In the genomic region with DNA sequence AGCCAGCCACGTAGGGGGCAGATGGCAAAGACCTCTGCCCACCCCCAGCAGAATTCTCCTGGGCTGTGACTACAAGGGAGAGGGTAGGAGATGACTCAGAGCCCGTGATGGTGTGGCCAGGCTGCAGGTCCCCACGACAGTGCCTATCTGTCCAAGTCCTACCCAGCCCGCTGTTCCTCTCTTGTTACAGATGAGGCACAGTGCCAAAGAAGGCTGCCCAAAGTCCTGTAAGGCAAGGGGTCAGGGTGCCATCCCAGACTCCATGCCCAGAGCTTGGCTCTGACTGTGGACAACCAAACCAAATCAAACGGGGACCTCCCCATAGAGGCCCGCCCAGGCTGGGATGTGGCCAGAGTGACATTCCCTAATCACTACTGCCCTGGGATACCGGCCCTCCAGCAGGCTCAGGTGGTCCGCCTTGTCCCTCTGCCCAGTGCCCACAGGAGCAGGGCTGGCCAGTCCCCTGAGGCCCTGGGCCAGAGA, we compare ENCODE assay signal across 9 cellular contexts. TPM values are rescaled to one million over a fixed set of nuclear protein-coding genes. Genes with fewer than 3 reads are reported as not detected.
DNase-seq lines count a peak whose midpoint lies in the region; ATAC-seq lines count a peak whose summit lies in the region.
"Had no signal": no experiment of that assay in that cellular context is flagged by ENCODE, and none has a peak within 500 bp of the region (broad histone marks: within the 10 kb centered on the region; RNA-seq: fewer than 3 reads in every experiment).

No MANE protein-coding gene starts in this region.

- ATAC-seq in GM18511 (IDR thresholded peaks at IDR 0.05; ENCODE audit: unreplicated experiment): peak; percentile 31
- peak; percentile 10 to 50 for ATAC-seq in right cardiac atrium
- no peak for ATAC-seq in HG03354 (IDR thresholded peaks at IDR 0.05; ENCODE audit: poor library complexity, severe bottlenecking, unreplicated experiment)

- no peaks in the 10 kb centered on the region for H3K9me3 Mint-ChIP-seq in activated T-helper 1 cell treated with anti-CD3 and anti-CD28 coated beads, Interleukin-12 subunit alpha, Interleukin-12 subunit beta, Interleukin-2, Interleukin-4 antibody, amounts not matched to agents 30 ng/mL and 10 ng/mL and 1 ng/mL, durations not matched to agents 14 hours and 24 hours and 36 hours

- H3K27me3 Mint-ChIP-seq in activated T-helper 1 cell treated with anti-CD3 and anti-CD28 coated beads, Interleukin-12 subunit alpha, Interleukin-12 subunit beta, Interleukin-2, Interleukin-4 antibody, amounts not matched to agents 30 ng/mL and 10 ng/mL and 1 ng/mL, durations not matched to agents 14 hours and 24 hours and 36 hours (ENCODE audit: insufficient read depth): peaks cover 34% of the 10 kb centered on the region

- peaks cover 30% of the 10 kb centered on the region for H3K4me1 ChIP-seq in right cardiac atrium (ENCODE audit: control insufficient read depth, insufficient read depth, low read length)
- H3K4me1 ChIP-seq in skeletal muscle tissue (ENCODE audit: control insufficient read depth in 3 of 3, insufficient read depth in 3 of 3, low read length in 3 of 3): peaks cover 67 to 79% (median 69%) of the 10 kb centered on the region in 3 donors

- no peaks in the 10 kb centered on the region for H3K4me1 Mint-ChIP-seq in activated T-helper 1 cell treated with anti-CD3 and anti-CD28 coated beads, Interleukin-12 subunit alpha, Interleukin-12 subunit beta, Interleukin-2, Interleukin-4 antibody, amounts not matched to agents 30 ng/mL and 10 ng/mL and 1 ng/mL, durations not matched to agents 14 hours and 24 hours and 36 hours (ENCODE audit: low read depth)

- H3K4me3 ChIP-seq in right cardiac atrium (ENCODE audit: low read length) (peak overlapping the region; percentile 68), skeletal muscle tissue (ENCODE audit: low read length in 3 of 3) (peak overlapping the region; percentile 82 to 88 (median 85))

- WGBS in right cardiac atrium: 23% methylated on average over 8 of the region's 8 CpGs

- no peak overlapping the region for H3K27ac Mint-ChIP-seq in activated T-helper 1 cell treated with anti-CD3 and anti-CD28 coated beads, Interleukin-12 subunit alpha, Interleukin-12 subunit beta, Interleukin-2, Interleukin-4 antibody, amounts not matched to agents 30 ng/mL and 10 ng/mL and 1 ng/mL, durations not matched to agents 14 hours and 24 hours and 36 hours

- H3K27me3 ChIP-seq in right cardiac atrium (ENCODE audit: control insufficient read depth, insufficient read depth): no peaks in the 10 kb centered on the region
- no peaks in the 10 kb centered on the region for H3K27me3 ChIP-seq in skeletal muscle tissue (ENCODE audit: control insufficient read depth in 3 of 3, insufficient read depth in 3 of 3, low read length in 3 of 3)

- H3K4me3 Mint-ChIP-seq in activated T-helper 1 cell treated with anti-CD3 and anti-CD28 coated beads, Interleukin-12 subunit alpha, Interleukin-12 subunit beta, Interleukin-2, Interleukin-4 antibody, amounts not matched to agents 30 ng/mL and 10 ng/mL and 1 ng/mL, durations not matched to agents 14 hours and 24 hours and 36 hours: peak overlapping the region; percentile 1

- H3K27ac ChIP-seq in right cardiac atrium (ENCODE audit: low read length) (peak overlapping the region; percentile 86), skeletal muscle tissue (ENCODE audit: low read depth, low read length) (peak overlapping the region; percentile 97)

- no peak for DNase-seq in activated T-helper 1 cell treated with anti-CD3 and anti-CD28 coated beads, Interleukin-12 subunit alpha, Interleukin-12 subunit beta, Interleukin-2, Interleukin-4 antibody, amounts not matched to agents 30 ng/mL and 10 ng/mL and 1 ng/mL, durations not matched to agents 14 hours and 24 hours and 36 hours (ENCODE audit: low spot score)
- peak in 2 of 3 donors; percentile 68 for DNase-seq in right cardiac atrium
- no peak for DNase-seq in retina
- no peak for DNase-seq in stimulated activated CD8-positive, alpha-beta memory T cell treated with anti-CD3 and anti-CD28 coated beads, Interleukin-4, amount 100 ng/mL, for 48 hours
- no peak for DNase-seq in DMS79 treated with DMSO at 0.1 percent for 48 hours (lab: John Stamatoyannopoulos, UW)
- DNase-seq: amniotic stem cell had no signal

- H3K9ac ChIP-seq in skeletal muscle tissue (ENCODE audit: low read depth in 1 of 3, low read length in 3 of 3): peak overlapping the region; percentile 89 to 96 (median 95)

- H3K36me3 ChIP-seq in skeletal muscle tissue (ENCODE audit: control insufficient read depth in 3 of 3, insufficient read depth in 3 of 3, low read length in 3 of 3): peaks cover 0 to 4% (median 4%) of the 10 kb centered on the region in 3 donors

- no peaks in the 10 kb centered on the region for H3K9me3 ChIP-seq in right cardiac atrium (ENCODE audit: control insufficient read depth, low read length)
- no peaks in the 10 kb centered on the region for H3K9me3 ChIP-seq in skeletal muscle tissue (ENCODE audit: control insufficient read depth in 3 of 3, low read length in 3 of 3)

- no peaks in the 10 kb centered on the region for H3K36me3 Mint-ChIP-seq in activated T-helper 1 cell treated with anti-CD3 and anti-CD28 coated beads, Interleukin-12 subunit alpha, Interleukin-12 subunit beta, Interleukin-2, Interleukin-4 antibody, amounts not matched to agents 30 ng/mL and 10 ng/mL and 1 ng/mL, durations not matched to agents 14 hours and 24 hours and 36 hours (ENCODE audit: low read depth)

- intact Hi-C loops in activated T-helper 1 cell treated with anti-CD3 and anti-CD28 coated beads, Interleukin-12 subunit alpha, Interleukin-12 subunit beta, Interleukin-2, Interleukin-4 antibody, amounts not matched to agents 30 ng/mL and 10 ng/mL and 1 ng/mL, durations not matched to agents 14 hours and 24 hours and 36 hours (cut with micrococcal nuclease): no loop called here
- intact Hi-C loops in right cardiac atrium (cut with DNase I): no loop called here

RNA-seq across cellular contexts. Expression of a gene that starts 12.6 kb away (rescaled TPM):
- 0.13 and 0.61 TPM in 2 replicates for total RNA-seq in activated T-helper 1 cell treated with anti-CD3 and anti-CD28 coated beads, Interleukin-12 subunit alpha, Interleukin-12 subunit beta, Interleukin-2, Interleukin-4 antibody, amounts not matched to agents 30 ng/mL and 10 ng/mL and 1 ng/mL, durations not matched to agents 14 hours and 24 hours and 36 hours
- total RNA-seq in right cardiac atrium: 10 to 100 TPM; 58.1 to 68.8 (median 68.0) TPM
- polyA plus RNA-seq in right cardiac atrium: 53.1 TPM
- 19.3 TPM for total RNA-seq in skeletal muscle tissue

RNA-seq across cellular contexts. Expression of a gene that starts 45.2 kb away (rescaled TPM):
- total RNA-seq in activated T-helper 1 cell treated with anti-CD3 and anti-CD28 coated beads, Interleukin-12 subunit alpha, Interleukin-12 subunit beta, Interleukin-2, Interleukin-4 antibody, amounts not matched to agents 30 ng/mL and 10 ng/mL and 1 ng/mL, durations not matched to agents 14 hours and 24 hours and 36 hours: not detected in 2 replicates
- under 1 TPM in 1 of 4 donors, not detected in 3; 0.62 TPM for total RNA-seq in right cardiac atrium
- 0.27 TPM for polyA plus RNA-seq in right cardiac atrium
- not detected for total RNA-seq in skeletal muscle tissue

RNA-seq across cellular contexts. Expression of a gene that starts 57.0 kb away (rescaled TPM):
- not detected in 2 replicates for total RNA-seq in activated T-helper 1 cell treated with anti-CD3 and anti-CD28 coated beads, Interleukin-12 subunit alpha, Interleukin-12 subunit beta, Interleukin-2, Interleukin-4 antibody, amounts not matched to agents 30 ng/mL and 10 ng/mL and 1 ng/mL, durations not matched to agents 14 hours and 24 hours and 36 hours
- 1 to 10 TPM in 1 of 4 donors, not detected in 3; 2.9 TPM for total RNA-seq in right cardiac atrium
- 0.14 TPM for polyA plus RNA-seq in right cardiac atrium
- total RNA-seq in skeletal muscle tissue: not detected

Comparison
In these comparisons a context has a peak if more than half of its experiments do, and no peak if none do; other contexts are left out.
1. DNase-seq: peak in right cardiac atrium (2 of 3); none in activated T-helper 1 cell treated with anti-CD3 and anti-CD28 coated beads, Interleukin-12 subunit alpha, Interleukin-12 subunit beta, Interleukin-2, Interleukin-4 antibody, amounts not matched to agents 30 ng/mL and 10 ng/mL and 1 ng/mL, durations not matched to agents 14 hours and 24 hours and 36 hours (single experiment), retina (single experiment), stimulated activated CD8-positive, alpha-beta memory T cell treated with anti-CD3 and anti-CD28 coated beads, Interleukin-4, amount 100 ng/mL, for 48 hours (single experiment) and DMS79 treated with DMSO at 0.1 percent for 48 hours (single experiment).
2. RNA of a gene that starts 12.6 kb away (total RNA-seq): 58.1 to 68.8 TPM in right cardiac atrium and 19.3 TPM in skeletal muscle tissue (single experiment); 0.13 to 0.61 TPM in activated T-helper 1 cell treated with anti-CD3 and anti-CD28 coated beads, Interleukin-12 subunit alpha, Interleukin-12 subunit beta, Interleukin-2, Interleukin-4 antibody, amounts not matched to agents 30 ng/mL and 10 ng/mL and 1 ng/mL, durations not matched to agents 14 hours and 24 hours and 36 hours; every median in the first group is over 10 times any median in the second.